Comparison of ENCODE assay signal across 1 cellular context in the genomic region with DNA sequence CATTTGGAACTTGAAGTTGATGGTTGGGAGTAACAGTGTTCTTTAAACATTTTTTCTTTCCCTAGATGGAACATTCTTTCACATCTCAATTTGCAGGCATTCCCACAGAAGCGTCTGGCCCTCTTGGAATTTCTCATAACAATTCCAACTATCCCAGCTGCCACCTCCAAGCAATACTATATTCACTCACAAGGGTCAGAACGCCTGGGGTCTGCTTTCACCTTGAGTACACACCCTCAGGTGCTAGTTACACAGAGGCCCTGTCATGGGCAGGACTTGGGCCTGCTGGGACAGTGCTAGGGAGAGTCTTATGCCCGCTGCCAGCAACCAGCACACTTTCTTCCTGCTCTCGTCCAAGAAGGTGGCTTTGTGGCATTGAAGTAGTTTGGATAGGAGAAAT.
TF ChIP-seq lines count a peak whose summit lies in the region.

No MANE protein-coding gene starts in this region.

TF ChIP-seq in SK-N-SH treated with all-trans-retinoic acid at 6 μM for 48 hours, 23 proteins besides CTCF, POLR2A, EP300 and RAD21 (continued from another document):
- TF ChIP-seq, protein P1, sequence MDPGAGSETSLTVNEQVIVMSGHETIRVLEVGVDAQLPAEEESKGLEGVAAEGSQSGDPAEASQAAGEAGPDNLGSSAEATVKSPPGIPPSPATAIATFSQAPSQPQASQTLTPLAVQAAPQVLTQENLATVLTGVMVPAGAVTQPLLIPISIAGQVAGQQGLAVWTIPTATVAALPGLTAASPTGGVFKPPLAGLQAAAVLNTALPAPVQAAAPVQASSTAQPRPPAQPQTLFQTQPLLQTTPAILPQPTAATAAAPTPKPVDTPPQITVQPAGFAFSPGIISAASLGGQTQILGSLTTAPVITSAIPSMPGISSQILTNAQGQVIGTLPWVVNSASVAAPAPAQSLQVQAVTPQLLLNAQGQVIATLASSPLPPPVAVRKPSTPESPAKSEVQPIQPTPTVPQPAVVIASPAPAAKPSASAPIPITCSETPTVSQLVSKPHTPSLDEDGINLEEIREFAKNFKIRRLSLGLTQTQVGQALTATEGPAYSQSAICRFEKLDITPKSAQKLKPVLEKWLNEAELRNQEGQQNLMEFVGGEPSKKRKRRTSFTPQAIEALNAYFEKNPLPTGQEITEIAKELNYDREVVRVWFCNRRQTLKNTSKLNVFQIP (CRISPR knock-in tag; IDR thresholded peaks at IDR 0.05; ENCODE audit: borderline replicate concordance, low read depth) = no peak
- TF ChIP-seq, protein P2, sequence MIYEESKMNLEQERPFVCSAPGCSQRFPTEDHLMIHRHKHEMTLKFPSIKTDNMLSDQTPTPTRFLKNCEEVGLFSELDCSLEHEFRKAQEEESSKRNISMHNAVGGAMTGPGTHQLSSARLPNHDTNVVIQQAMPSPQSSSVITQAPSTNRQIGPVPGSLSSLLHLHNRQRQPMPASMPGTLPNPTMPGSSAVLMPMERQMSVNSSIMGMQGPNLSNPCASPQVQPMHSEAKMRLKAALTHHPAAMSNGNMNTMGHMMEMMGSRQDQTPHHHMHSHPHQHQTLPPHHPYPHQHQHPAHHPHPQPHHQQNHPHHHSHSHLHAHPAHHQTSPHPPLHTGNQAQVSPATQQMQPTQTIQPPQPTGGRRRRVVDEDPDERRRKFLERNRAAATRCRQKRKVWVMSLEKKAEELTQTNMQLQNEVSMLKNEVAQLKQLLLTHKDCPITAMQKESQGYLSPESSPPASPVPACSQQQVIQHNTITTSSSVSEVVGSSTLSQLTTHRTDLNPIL (CRISPR knock-in tag; IDR thresholded peaks at IDR 0.05; ENCODE audit: low read depth) = no peak
- TF ChIP-seq TCF4 (CRISPR knock-in tag; IDR thresholded peaks at IDR 0.05; ENCODE audit: borderline replicate concordance) (no peak), ZNF565 (CRISPR knock-in tag; conservative IDR thresholded peaks at IDR 0.05; ENCODE audit: low read depth) (no peak), ZFP3 (CRISPR knock-in tag; IDR thresholded peaks at IDR 0.05) (no peak), ZNF8 (CRISPR knock-in tag; IDR thresholded peaks at IDR 0.05) (no peak), OSR1 (CRISPR knock-in tag; IDR thresholded peaks at IDR 0.05) (no peak), TOX (CRISPR knock-in tag; IDR thresholded peaks at IDR 0.05; ENCODE audit: borderline replicate concordance) (no peak), ZNF70 (CRISPR knock-in tag; IDR thresholded peaks at IDR 0.05) (no peak), ISL1 (CRISPR knock-in tag; IDR thresholded peaks at IDR 0.05) (no peak), ESRRG (CRISPR knock-in tag; IDR thresholded peaks at IDR 0.05) (no peak)
- TF ChIP-seq, protein P3, sequence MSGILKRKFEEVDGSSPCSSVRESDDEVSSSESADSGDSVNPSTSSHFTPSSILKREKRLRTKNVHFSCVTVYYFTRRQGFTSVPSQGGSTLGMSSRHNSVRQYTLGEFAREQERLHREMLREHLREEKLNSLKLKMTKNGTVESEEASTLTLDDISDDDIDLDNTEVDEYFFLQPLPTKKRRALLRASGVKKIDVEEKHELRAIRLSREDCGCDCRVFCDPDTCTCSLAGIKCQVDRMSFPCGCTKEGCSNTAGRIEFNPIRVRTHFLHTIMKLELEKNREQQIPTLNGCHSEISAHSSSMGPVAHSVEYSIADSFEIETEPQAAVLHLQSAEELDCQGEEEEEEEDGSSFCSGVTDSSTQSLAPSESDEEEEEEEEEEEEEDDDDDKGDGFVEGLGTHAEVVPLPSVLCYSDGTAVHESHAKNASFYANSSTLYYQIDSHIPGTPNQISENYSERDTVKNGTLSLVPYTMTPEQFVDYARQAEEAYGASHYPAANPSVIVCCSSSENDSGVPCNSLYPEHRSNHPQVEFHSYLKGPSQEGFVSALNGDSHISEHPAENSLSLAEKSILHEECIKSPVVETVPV (CRISPR knock-in tag; IDR thresholded peaks at IDR 0.05) = no peak
